In the genomic region with DNA sequence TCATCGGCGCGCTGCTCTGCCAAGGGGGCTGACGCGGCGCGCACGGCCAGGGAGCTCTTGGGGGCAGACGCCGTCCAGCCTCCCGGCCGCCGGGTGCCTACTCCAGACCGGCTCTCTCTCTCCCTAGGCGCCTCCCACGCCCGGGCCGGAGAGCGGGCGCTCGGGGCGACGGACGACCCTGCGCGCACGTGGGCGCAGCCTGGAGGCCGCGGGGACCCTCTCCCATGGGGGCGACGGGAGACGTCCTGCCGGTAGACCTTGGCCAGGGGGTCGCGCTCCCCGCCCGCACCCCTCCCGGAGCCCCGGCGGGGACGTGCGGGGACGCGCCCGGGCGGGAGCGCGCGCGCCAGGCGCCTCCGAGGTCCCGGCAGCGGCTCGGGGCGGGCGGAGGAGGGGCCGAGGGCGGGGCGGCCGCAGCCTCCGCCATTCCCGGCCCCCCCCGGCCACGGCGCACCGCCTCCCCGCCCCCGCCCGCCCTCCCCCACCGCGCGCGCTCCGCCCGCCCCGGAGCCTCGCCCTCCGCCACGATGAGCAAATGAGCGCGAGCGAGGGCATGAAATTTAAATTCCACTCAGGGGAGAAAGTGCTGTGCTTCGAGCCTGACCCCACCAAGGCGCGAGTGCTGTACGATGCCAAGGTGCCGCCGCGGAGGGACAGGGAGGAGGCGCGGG, we compare ENCODE assay signal across 8 cellular contexts. TPM values are rescaled to one million over a fixed set of nuclear protein-coding genes. Genes with fewer than 3 reads are reported as not detected.
DNase-seq lines count a peak whose midpoint lies in the region; ATAC-seq and TF ChIP-seq lines count a peak whose summit lies in the region.

A gene with protein sequence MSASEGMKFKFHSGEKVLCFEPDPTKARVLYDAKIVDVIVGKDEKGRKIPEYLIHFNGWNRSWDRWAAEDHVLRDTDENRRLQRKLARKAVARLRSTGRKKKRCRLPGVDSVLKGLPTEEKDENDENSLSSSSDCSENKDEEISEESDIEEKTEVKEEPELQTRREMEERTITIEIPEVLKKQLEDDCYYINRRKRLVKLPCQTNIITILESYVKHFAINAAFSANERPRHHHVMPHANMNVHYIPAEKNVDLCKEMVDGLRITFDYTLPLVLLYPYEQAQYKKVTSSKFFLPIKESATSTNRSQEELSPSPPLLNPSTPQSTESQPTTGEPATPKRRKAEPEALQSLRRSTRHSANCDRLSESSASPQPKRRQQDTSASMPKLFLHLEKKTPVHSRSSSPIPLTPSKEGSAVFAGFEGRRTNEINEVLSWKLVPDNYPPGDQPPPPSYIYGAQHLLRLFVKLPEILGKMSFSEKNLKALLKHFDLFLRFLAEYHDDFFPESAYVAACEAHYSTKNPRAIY (plus strand): TSS at position 509 of the 671 bp plus-strand sequence. CDS start 27 bp downstream, at position 536.

- peak within 1 kb of the TSS; percentile 91 for H3K4me2 ChIP-seq in IMR-90 (ENCODE audit: low read depth, low read length)

- H3K27ac ChIP-seq in IMR-90 (ENCODE audit: insufficient read depth, low read length) (peak within 1 kb of the TSS; percentile 98), breast epithelium (peak within 1 kb of the TSS; percentile 87 to 95), gastrocnemius medialis (peak within 1 kb of the TSS; percentile 83 to 95 (median 91))

- POLR2A ChIA-PET in IMR-90 (lab: Charles Lee; ENCODE audit: unreplicated experiment), result no interaction called here

- no peak within 1 kb of the TSS; the same call in 1 of the 2 replicates for H3K18ac ChIP-seq in IMR-90 (ENCODE audit: low read depth, low read length)

- dilution Hi-C loops in IMR-90 (cut with HindIII; ENCODE audit: low sequenced_read_pairs, unreplicated experiment), result no loop called here

- peak within 1 kb of the TSS; percentile 97 for H3K4me3 ChIP-seq in IMR-90 (ENCODE audit: insufficient read depth, low read depth, low read length)
- peak within 1 kb of the TSS; percentile 62 to 84 (median 70) for H3K4me3 ChIP-seq in breast epithelium
- H3K4me3 ChIP-seq in iPS-18c (ENCODE audit: insufficient read depth, low read depth, low read length), result peak within 1 kb of the TSS; percentile 76
- peak within 1 kb of the TSS; percentile 71 to 82 (median 77) for H3K4me3 ChIP-seq in gastrocnemius medialis

- H3K27me3 ChIP-seq in IMR-90 (ENCODE audit: control insufficient read depth, insufficient read depth, low read length), result peaks cover 3% of the 10 kb centered on the region; the same call in 1 of the 2 replicates
- H3K27me3 ChIP-seq in breast epithelium, result peaks cover 0 to 6% of the 10 kb centered on the region in 2 donors
- no peaks in the 10 kb centered on the region for H3K27me3 ChIP-seq in gastrocnemius medialis

- ATAC-seq in GM21390 (IDR thresholded peaks at IDR 0.05; ENCODE audit: unreplicated experiment) (peak; percentile 38), IMR-90 (ENCODE audit: low read depth) (peak; percentile 86), gastrocnemius medialis (peak; percentile 64 to 71)

- H3K79me1 ChIP-seq in IMR-90 (ENCODE audit: low read depth in 1 of 2, low read length in 2 of 2), result peaks cover 0 to 4% of the 10 kb centered on the region in 2 experiments; a peak in 2 of 4 replicates

- H3K14ac ChIP-seq in IMR-90 (replicated peaks; ENCODE audit: low read depth, low read length), result peak within 1 kb of the TSS; percentile 80; the same call in 1 of the 2 replicates

- H4K20me1 ChIP-seq in IMR-90 (ENCODE audit: insufficient read depth, low read length), result no peaks in the 10 kb centered on the region

- H2AK9ac ChIP-seq in IMR-90 (replicated peaks; ENCODE audit: low read depth, low read length, poor library complexity), result peak within 1 kb of the TSS; percentile 90

- H4K5ac ChIP-seq in IMR-90 (ENCODE audit: low read depth, low read length), result peak within 1 kb of the TSS; percentile 69; the same call in 1 of the 2 replicates

- peak within 1 kb of the TSS; percentile 85 for H2BK120ac ChIP-seq in IMR-90 (ENCODE audit: low read depth, low read length)

- peak within 1 kb of the TSS; percentile 79 to 95; a peak in 3 of 4 replicates for H4K8ac ChIP-seq in IMR-90 (ENCODE audit: low read depth in 2 of 2, low read length in 2 of 2)

- H4K91ac ChIP-seq in IMR-90 (ENCODE audit: insufficient read depth, low read depth, low read length), result peak within 1 kb of the TSS; percentile 77

- TF ChIP-seq RAD21 in IMR-90 (IDR thresholded peaks at IDR 0.05; ENCODE audit: low read length), result no peak

- BruUV-seq in IMR-90 (replicated peaks; lab: Mats Ljungman, UMichigan), result no TSS peak

- intact Hi-C loops in IMR-90 (cut with micrococcal nuclease) (loop anchor here (5.0 kb wide), 1 partner anchor 91 kb away; the partner anchor contains the start of gene ARHGAP6), breast epithelium (cut with DNase I; ENCODE audit: low total_unique reads) (no loop called here), gastrocnemius medialis (cut with DNase I; ENCODE audit: low total_unique reads) (loop anchor here (1.0 to 5.0 kb wide), 3 partner anchors 33 to 225 kb away; partner anchors contain the start of gene ARHGAP6)

- peaks cover 3% of the 10 kb centered on the region; the same call in 1 of the 2 replicates for H3K36me3 ChIP-seq in IMR-90 (ENCODE audit: control insufficient read depth, insufficient read depth, low read length)
- no peaks in the 10 kb centered on the region for H3K36me3 ChIP-seq in breast epithelium
- H3K36me3 ChIP-seq in gastrocnemius medialis, result peaks cover 0 to 22% of the 10 kb centered on the region in 2 donors

- 14% methylated on average over 16 of the region's 93 CpGs; no CpG with 5 or more reads in 1 of the 2 experiments for WGBS in IMR-90 (ENCODE audit: extremely low coverage in 2 of 2, insufficient read length in 1 of 2), 2 experiments

- no peak within 1 kb of the TSS; the same call in 2 of the 3 replicates for H2BK15ac ChIP-seq in IMR-90 (ENCODE audit: low read depth, low read length)

- H3K9me3 ChIP-seq in IMR-90 (ENCODE audit: control insufficient read depth, insufficient read depth, low read length) (no peaks in the 10 kb centered on the region), breast epithelium (no peaks in the 10 kb centered on the region), iPS-18c (ENCODE audit: control insufficient read depth, insufficient read depth, low read length) (peaks cover 11% of the 10 kb centered on the region), gastrocnemius medialis (no peaks in the 10 kb centered on the region)

- H3K9ac ChIP-seq in IMR-90 (ENCODE audit: low read depth, low read length), result peak within 1 kb of the TSS; percentile 91

- peak within 1 kb of the TSS; percentile 56 for H3K56ac ChIP-seq in IMR-90 (ENCODE audit: extremely low read depth, insufficient read depth, low read length)

- peak within 1 kb of the TSS; percentile 8 for H3K23ac ChIP-seq in IMR-90 (ENCODE audit: low read depth, low read length)

- TF ChIP-seq POLR2A in IMR-90 (IDR thresholded peaks at IDR 0.05; ENCODE audit: low read depth, low read length) (peak; percentile 52; the same call in 1 of the 2 replicates), breast epithelium (IDR thresholded peaks at IDR 0.05) (no peak), gastrocnemius medialis (IDR thresholded peaks at IDR 0.05) (peak; percentile 63 to 67)

- TF ChIP-seq CTCF in IMR-90 (conservative IDR thresholded peaks at IDR 0.05; ENCODE audit: low read depth, low read length) (no peak), breast epithelium (IDR thresholded peaks at IDR 0.05) (no peak), gastrocnemius medialis (IDR thresholded peaks at IDR 0.05 in 4 of 5, conservative IDR thresholded peaks at IDR 0.05 in 1 of 5) (no peak)

- H3K4me1 ChIP-seq in IMR-90 (ENCODE audit: control insufficient read depth, insufficient read depth, low read length) (no peaks in the 10 kb centered on the region), breast epithelium (no peaks in the 10 kb centered on the region), gastrocnemius medialis (peaks cover 0 to 3% of the 10 kb centered on the region in 2 donors)

- H3K9me1 ChIP-seq in IMR-90 (ENCODE audit: insufficient read depth, low read length), result no peaks in the 10 kb centered on the region

- DNase-seq in ELF-1 (ENCODE audit: low read depth, low spot score) (peak; percentile 83), IMR-90 (peak; percentile 61), T-helper 22 cell (ENCODE audit: low read depth) (peak; percentile 50), breast epithelium (ENCODE audit: low spot score in 2 of 2) (peak; percentile 19 to 52), gastrocnemius medialis (peak; percentile 23 to 66), NCI-H1048 (lab: John Stamatoyannopoulos, UW) (no peak)

- CTCF ChIA-PET in IMR-90 (lab: Yijun Ruan, JAX), result interaction anchor here (1.0 to 1.6 kb wide), 2 partner anchors 20 to 79 kb away, joined by 3 to 4 read pairs; no protein-coding TSS in a partner anchor

- peak within 1 kb of the TSS; percentile 88 for H3K4ac ChIP-seq in IMR-90 (ENCODE audit: low read depth, low read length)

- no peak within 1 kb of the TSS for H2BK20ac ChIP-seq in IMR-90 (ENCODE audit: low read depth, low read length)

- H2BK5ac ChIP-seq in IMR-90 (ENCODE audit: low read depth, low read length, poor library complexity, severe bottlenecking), result peak within 1 kb of the TSS; percentile 94

- in situ Hi-C loops in IMR-90 (cut with MboI; ENCODE audit: low sequenced_read_pairs), result loop anchor here (25.0 kb wide), 1 partner anchor 1571 kb away; no protein-coding TSS in a partner anchor
- in situ Hi-C loops in gastrocnemius medialis (cut with MboI; ENCODE audit: low sequenced_read_pairs in 4 of 4), result loop anchor here (25.0 kb wide), 3 partner anchors 221 to 621 kb away; no protein-coding TSS in a partner anchor

- H2AFZ ChIP-seq in IMR-90 (replicated peaks; ENCODE audit: low read length, poor library complexity), result peak within 1 kb of the TSS; percentile 94

- H2AK5ac ChIP-seq in IMR-90 (ENCODE audit: low read depth, low read length), result peak within 1 kb of the TSS; percentile 88

TF ChIP-seq in IMR-90, 13 proteins besides CTCF, POLR2A, EP300 and RAD21:
- no peak for TF ChIP-seq NFE2L2 (IDR thresholded peaks at IDR 0.05; ENCODE audit: low read depth, low read length)
- TF ChIP-seq CHD1 (IDR thresholded peaks at IDR 0.05; ENCODE audit: low read depth, low read length), result no peak
- TF ChIP-seq CEBPB (IDR thresholded peaks at IDR 0.05; ENCODE audit: low read depth, low read length), result no peak
- TF ChIP-seq MAZ (IDR thresholded peaks at IDR 0.05; ENCODE audit: borderline replicate concordance, low read depth, low read length), result peak; percentile 50; the same call in 1 of the 2 replicates

RNA-seq across cellular contexts. Expression of the gene that starts here (rescaled TPM):
- total RNA-seq in IMR-90 (2012; rRNA removed) (21.3 and 22.2 TPM in 2 replicates), breast epithelium (10 to 100 TPM; 20.0 to 26.3 (median 24.3) TPM), gastrocnemius medialis (10 to 100 TPM; 22.8 to 61.1 (median 35.1) TPM)
- polyA plus RNA-seq in IMR-90 (2012; rRNA removed), result 19.6 TPM in 2 replicates
- 8.3 and 13.6 TPM in 2 replicates for polyA plus RNA-seq in IMR-90 (2012; cell fraction: cytosol; rRNA removed)
- 29.0 and 69.5 TPM in 2 replicates for polyA plus RNA-seq in IMR-90 (2012; cell fraction: nucleus; rRNA removed; ENCODE audit: low replicate concordance)
